In genomic region chr12:70549340-70550179, GRCh38 we compare ENCODE assay signal across 25 cellular contexts.
A peak's percentile ranks its signal among the peaks of the same experiment; 100 is the strongest.
DNase-seq lines count a peak whose midpoint lies in the region; ATAC-seq and TF ChIP-seq lines count a peak whose summit lies in the region.
"Had no signal": no experiment of that assay in that cellular context is flagged by ENCODE, and none has a peak within 500 bp of the region (broad histone marks: within the 10 kb centered on the region; RNA-seq: fewer than 3 reads in every experiment).

No MANE protein-coding gene starts in this region.

- H3K27me3 Mint-ChIP-seq in MCF 10A (ENCODE audit: insufficient read depth, unreplicated experiment), result no peaks in the 10 kb centered on the region
- H3K27me3 Mint-ChIP-seq: brain had no signal

- TF ChIP-seq CTCF in MCF 10A (IDR thresholded peaks at IDR 0.05; ENCODE audit: unreplicated experiment) (no peak), mammary epithelial cell (conservative IDR thresholded peaks at IDR 0.05 in 1 of 2, IDR thresholded peaks at IDR 0.05 in 1 of 2; ENCODE audit: extremely low read depth in 1 of 2, insufficient read depth in 1 of 2, low read depth in 1 of 2, low read length in 2 of 2) (no peak), fibroblast of the aortic adventitia (IDR thresholded peaks at IDR 0.05; ENCODE audit: insufficient read depth, low read length) (no peak), smooth muscle cell (IDR thresholded peaks at IDR 0.05; ENCODE audit: borderline replicate concordance, insufficient read depth, poor library complexity, severe bottlenecking) (no peak)

- peaks cover 5% of the 10 kb centered on the region for H3F3A ChIP-seq in smooth muscle cell (ENCODE audit: low read depth)

- in situ Hi-C loops in mammary epithelial cell (cut with MboI; ENCODE audit: low sequenced_read_pairs in 2 of 2), result loop anchor here in 1 of 2 donors (25.0 kb wide), 1 partner anchor 187 kb away; the partner anchor contains the start of gene KCNMB4

- H3K27ac ChIP-seq in mammary epithelial cell (ENCODE audit: insufficient read depth, low read depth, low read length) (no peak overlapping the region), smooth muscle cell (ENCODE audit: low read depth) (peak overlapping the region; percentile 63)
- H3K27ac ChIP-seq: coronary artery, pancreas, thoracic aorta had no signal

- no peak for ATAC-seq in HG02610 (IDR thresholded peaks at IDR 0.05; ENCODE audit: unreplicated experiment)
- ATAC-seq: pancreas; stimulated activated naive B cell treated with anti-CD40 and anti-IgM and Interleukin-4, amounts not matched to agents 10 μg/mL and 1 μg/mL and 100 μg/mL, for 72 hours had no signal

- H3K4me1 ChIP-seq in mammary epithelial cell (ENCODE audit: insufficient read depth, low read length) (no peaks in the 10 kb centered on the region), smooth muscle cell (ENCODE audit: low read depth) (no peaks in the 10 kb centered on the region)
- H3K4me1 ChIP-seq: pancreas had no signal

- H3K36me3 ChIP-seq in mammary epithelial cell (ENCODE audit: insufficient read depth, low read length), result no peaks in the 10 kb centered on the region
- no peaks in the 10 kb centered on the region for H3K36me3 ChIP-seq in smooth muscle cell (ENCODE audit: low read depth)
- H3K36me3 ChIP-seq: pancreas, thoracic aorta had no signal

- dilution Hi-C loops in mammary epithelial cell (cut with HindIII; ENCODE audit: low sequenced_read_pairs), result loop anchor here (25.0 kb wide), 1 partner anchor 662 kb away; no protein-coding TSS in a partner anchor

- BruUV-seq in MCF 10A (replicated peaks; lab: Mats Ljungman, UMichigan) (no TSS peak), mammary epithelial cell (replicated peaks; lab: Mats Ljungman, UMichigan) (no TSS peak)

- no peak overlapping the region for H3K4me3 ChIP-seq in mammary epithelial cell (replicated peaks in 1 of 3; ENCODE audit: insufficient read depth in 1 of 3, low read depth in 2 of 3, low read length in 3 of 3)
- H3K4me3 ChIP-seq in fibroblast of the aortic adventitia (ENCODE audit: low read depth, low read length), result no peak overlapping the region
- no peak overlapping the region for H3K4me3 ChIP-seq in smooth muscle cell
- H3K4me3 ChIP-seq: coronary artery, pancreas, thoracic aorta had no signal

- peaks cover 11% of the 10 kb centered on the region for H3K9me3 Mint-ChIP-seq in MCF 10A (ENCODE audit: unreplicated experiment)
- H3K9me3 Mint-ChIP-seq: activated naive CD8-positive, alpha-beta T cell treated with anti-CD3 and anti-CD28 coated beads for 36 hours; brain; nephron; stimulated activated naive B cell treated with anti-CD40 and anti-IgM and Interleukin-4, amounts not matched to agents 10 μg/mL and 1 μg/mL and 100 μg/mL, for 72 hours had no signal

- H3K36me3 Mint-ChIP-seq in MCF 10A (ENCODE audit: insufficient read depth, unreplicated experiment), result no peaks in the 10 kb centered on the region
- H3K36me3 Mint-ChIP-seq: activated naive CD8-positive, alpha-beta T cell treated with anti-CD3 and anti-CD28 coated beads for 36 hours; brain; stimulated activated naive B cell treated with anti-CD40 and anti-IgM and Interleukin-4, amounts not matched to agents 10 μg/mL and 1 μg/mL and 100 μg/mL, for 72 hours had no signal

- no peak overlapping the region for H3K27ac Mint-ChIP-seq in MCF 10A (ENCODE audit: low read depth, unreplicated experiment)
- H3K27ac Mint-ChIP-seq: activated naive CD8-positive, alpha-beta T cell treated with anti-CD3 and anti-CD28 coated beads for 36 hours; brain; nephron; stimulated activated naive B cell treated with anti-CD40 and anti-IgM and Interleukin-4, amounts not matched to agents 10 μg/mL and 1 μg/mL and 100 μg/mL, for 72 hours had no signal

- 76% methylated on average over 10 of the region's 10 CpGs for WGBS in mammary epithelial cell (ENCODE audit: low coverage, missing lambda C conversion rate)
- 65% methylated on average over 10 of the region's 10 CpGs for whole genome bisulfite sequencing in smooth muscle cell (ENCODE audit: low lambda C conversion rate)

- H3K9ac ChIP-seq in mammary epithelial cell (ENCODE audit: insufficient read depth, low read length) (no peak overlapping the region), smooth muscle cell (ENCODE audit: low read depth) (no peak overlapping the region)

- intact Hi-C loops in MCF 10A (cut with micrococcal nuclease), result no loop called here
- intact Hi-C loops in mammary epithelial cell (cut with micrococcal nuclease), result no loop called here

- H2AFZ ChIP-seq in mammary epithelial cell (ENCODE audit: low read depth, low read length) (no peak overlapping the region), smooth muscle cell (ENCODE audit: low read depth) (peak overlapping the region; percentile 59)

- no peak overlapping the region for H3K4me3 Mint-ChIP-seq in MCF 10A (ENCODE audit: unreplicated experiment)
- H3K4me3 Mint-ChIP-seq: activated naive CD8-positive, alpha-beta T cell treated with anti-CD3 and anti-CD28 coated beads for 36 hours; brain; nephron; stimulated activated naive B cell treated with anti-CD40 and anti-IgM and Interleukin-4, amounts not matched to agents 10 μg/mL and 1 μg/mL and 100 μg/mL, for 72 hours had no signal

- H3K27me3 ChIP-seq in mammary epithelial cell (ENCODE audit: insufficient read depth, low read length), result no peaks in the 10 kb centered on the region
- no peaks in the 10 kb centered on the region for H3K27me3 ChIP-seq in smooth muscle cell (ENCODE audit: low read depth)
- H3K27me3 ChIP-seq: pancreas had no signal

- DNase-seq in MCF 10A (ENCODE audit: unreplicated experiment), result peak; percentile 92
- DNase-seq in mammary epithelial cell, result no peak
- peak; percentile 64 for DNase-seq in amniotic epithelial cell (ENCODE audit: low read depth)
- DNase-seq in fibroblast of the aortic adventitia (ENCODE audit: low read depth), result peak; percentile 36
- DNase-seq in smooth muscle cell (lab: John Stamatoyannopoulos, UW; ENCODE audit: unreplicated experiment), result no peak
- no peak for DNase-seq in activated naive CD4-positive, alpha-beta T cell treated with anti-CD3 and anti-CD28 coated beads, Interleukin-2, amount 50 U/mL, for 16 hours
- DNase-seq in SW 1271 (lab: John Stamatoyannopoulos, UW), result no peak
- DNase-seq: activated CD4-positive, CD25-positive, alpha-beta regulatory T cell treated with anti-CD3 and anti-CD28 coated beads, Interleukin-2, amount 50 U/mL, for 72 hours; activated naive CD8-positive, alpha-beta T cell treated with anti-CD3 and anti-CD28 coated beads for 36 hours; C1 segment of cervical spinal cord; GOT3; KBM-7; MV-4-11; NCI-H187; NCI-H2227 treated with DMSO at 0.1 percent for 48 hours; pancreas; RPMI8226; stimulated activated CD4-positive, alpha-beta T cell treated with anti-CD3 and anti-CD28 coated beads, Interleukin-1b, Interleukin-23, amount 100 ng/mL, for 48 hours; stimulated activated naive B cell treated with anti-CD40 and anti-IgM and Interleukin-4, amounts not matched to agents 10 μg/mL and 1 μg/mL and 100 μg/mL, for 72 hours; T1000 had no signal

- peaks cover 23% of the 10 kb centered on the region for H3K4me1 Mint-ChIP-seq in MCF 10A (ENCODE audit: insufficient read depth, unreplicated experiment)
- H3K4me1 Mint-ChIP-seq: activated naive CD8-positive, alpha-beta T cell treated with anti-CD3 and anti-CD28 coated beads for 36 hours; brain; stimulated activated naive B cell treated with anti-CD40 and anti-IgM and Interleukin-4, amounts not matched to agents 10 μg/mL and 1 μg/mL and 100 μg/mL, for 72 hours had no signal

- H4K20me1 ChIP-seq in mammary epithelial cell (ENCODE audit: insufficient read depth, low read length), result no peaks in the 10 kb centered on the region
- H4K20me1 ChIP-seq in smooth muscle cell (ENCODE audit: low read depth), result no peaks in the 10 kb centered on the region

- H3K79me2 ChIP-seq in mammary epithelial cell (ENCODE audit: insufficient read depth, low read length) (no peaks in the 10 kb centered on the region), smooth muscle cell (ENCODE audit: low read depth) (no peaks in the 10 kb centered on the region)

- H3K4me2 ChIP-seq in mammary epithelial cell (ENCODE audit: insufficient read depth, low read depth, low read length), result no peak overlapping the region
- H3K4me2 ChIP-seq in smooth muscle cell, result peak overlapping the region; percentile 48

- CTCF ChIA-PET in MCF 10A (lab: Yijun Ruan, JAX), result no interaction called here
- CTCF ChIA-PET in mammary epithelial cell (lab: Charles Lee; ENCODE audit: low non-redundant PET), result no interaction called here

- POLR2A ChIA-PET in MCF 10A (lab: Yijun Ruan, JAX), result interaction anchor here (0.6 kb wide), 1 partner anchor 170 kb away, joined by 3 read pairs; no protein-coding TSS in a partner anchor

- H3K9me3 ChIP-seq in mammary epithelial cell (replicated peaks; ENCODE audit: insufficient read depth, low read length), result no peaks in the 10 kb centered on the region
- H3K9me3 ChIP-seq in smooth muscle cell (replicated peaks; ENCODE audit: low read depth), result no peaks in the 10 kb centered on the region
- H3K9me3 ChIP-seq: pancreas, thoracic aorta had no signal

Comparison
In these comparisons a context has a peak if more than half of its experiments do, and no peak if none do; other contexts are left out.
1. DNase-seq: peak in MCF 10A (single experiment), amniotic epithelial cell (single experiment) and fibroblast of the aortic adventitia (single experiment); none in mammary epithelial cell (single experiment), smooth muscle cell (single experiment), activated naive CD4-positive, alpha-beta T cell treated with anti-CD3 and anti-CD28 coated beads, Interleukin-2, amount 50 U/mL, for 16 hours (single experiment) and SW 1271 (0 of 2).